In genomic region chr19:42242512-42243409, GRCh38 we compare ENCODE assay signal across 8 cellular contexts. TPM values are rescaled to one million over a fixed set of nuclear protein-coding genes. Genes with fewer than 3 reads are reported as not detected.
DNase-seq lines count a peak whose midpoint lies in the region; ATAC-seq, FAIRE-seq and TF ChIP-seq lines count a peak whose summit lies in the region.

Gene GSK3A, minus strand, starts transcription at chr19:42242602. Its CDS starts 137 bp downstream, at chr19:42242465.

- H3K9me3 ChIP-seq in astrocyte (ENCODE audit: insufficient read depth, low read depth, low read length): no peaks in the 10 kb centered on the region
- H3K9me3 ChIP-seq in right cardiac atrium (ENCODE audit: control insufficient read depth, low read length): no peaks in the 10 kb centered on the region
- no peaks in the 10 kb centered on the region for H3K9me3 ChIP-seq in uterus

- no peaks in the 10 kb centered on the region for H3K27me3 Mint-ChIP-seq in astrocyte (ENCODE audit: low read depth, unreplicated experiment)

- H3K27ac ChIP-seq in astrocyte (ENCODE audit: low read depth, low read length): peak within 1 kb of the TSS; percentile 65
- peak within 1 kb of the TSS; percentile 94 for H3K27ac ChIP-seq in right cardiac atrium (ENCODE audit: low read length)
- peak within 1 kb of the TSS; percentile 88 to 95 for H3K27ac ChIP-seq in uterus

- intact Hi-C loops in right cardiac atrium (cut with DNase I) (no loop called here), uterus (cut with DNase I; ENCODE audit: low total_unique reads) (no loop called here)

- no peak for TF ChIP-seq CTCF in astrocyte (IDR thresholded peaks at IDR 0.05; ENCODE audit: insufficient read depth, low read depth, low read length)
- peak in 1 of 4 experiments; percentile 40 for TF ChIP-seq CTCF in uterus (IDR thresholded peaks at IDR 0.05)

- peak within 1 kb of the TSS; percentile 91 for H3K27ac Mint-ChIP-seq in astrocyte (ENCODE audit: unreplicated experiment)

- H3K4me3 Mint-ChIP-seq in astrocyte (ENCODE audit: unreplicated experiment): peak within 1 kb of the TSS; percentile 93

- H3K27me3 ChIP-seq in astrocyte (ENCODE audit: insufficient read depth, low read length) (no peaks in the 10 kb centered on the region), right cardiac atrium (ENCODE audit: control insufficient read depth, insufficient read depth) (no peaks in the 10 kb centered on the region), uterus (no peaks in the 10 kb centered on the region)

- ATAC-seq in GM18505 (IDR thresholded peaks at IDR 0.05; ENCODE audit: unreplicated experiment): peak; percentile 52
- ATAC-seq in HG02973 (IDR thresholded peaks at IDR 0.05; ENCODE audit: unreplicated experiment): peak; percentile 55
- peak; percentile 89 to 91 for ATAC-seq in right cardiac atrium

- H2AFZ ChIP-seq in astrocyte (ENCODE audit: low read depth, low read length): peak within 1 kb of the TSS; percentile 88

- peaks cover 6% of the 10 kb centered on the region for H3K36me3 Mint-ChIP-seq in astrocyte (ENCODE audit: low read depth, unreplicated experiment)

- peak; percentile 78 for FAIRE-seq in astrocyte (lab: Jason Lieb, UNC)

- no peaks in the 10 kb centered on the region for H3K9me3 Mint-ChIP-seq in astrocyte (ENCODE audit: unreplicated experiment)

- peak within 1 kb of the TSS; percentile 95 for H3K9ac ChIP-seq in astrocyte (ENCODE audit: low read length)

- DNase-seq in NCI-H2029 (lab: John Stamatoyannopoulos, UW) (peak; percentile 100), T-helper 22 cell (ENCODE audit: low read depth) (peak; percentile 97), astrocyte (ENCODE audit: low read depth) (peak; percentile 99), right cardiac atrium (peak; percentile 98 to 99 (median 99)), pulmonary artery endothelial cell (ENCODE audit: low read depth, low spot score) (peak; percentile 99), uterus (peak; percentile 98 to 99)

- peaks cover 48% of the 10 kb centered on the region for H4K20me1 ChIP-seq in astrocyte (ENCODE audit: insufficient read depth, low read length)

- H3K4me3 ChIP-seq in astrocyte (ENCODE audit: insufficient read depth, low read depth, low read length) (peak within 1 kb of the TSS; percentile 97), right cardiac atrium (ENCODE audit: low read length) (peak within 1 kb of the TSS; percentile 94), uterus (peak within 1 kb of the TSS; percentile 58 to 81)

- peaks cover 52% of the 10 kb centered on the region for H3K79me2 ChIP-seq in astrocyte (ENCODE audit: insufficient read depth, low read length)

- H3K4me2 ChIP-seq in astrocyte (ENCODE audit: low read length): peak within 1 kb of the TSS; percentile 88

- peaks cover 31% of the 10 kb centered on the region for H3K4me1 Mint-ChIP-seq in astrocyte (ENCODE audit: low read depth, unreplicated experiment)

- peaks cover 3% of the 10 kb centered on the region for H3K36me3 ChIP-seq in astrocyte (ENCODE audit: insufficient read depth, low read length)
- no peaks in the 10 kb centered on the region for H3K36me3 ChIP-seq in uterus

- WGBS in right cardiac atrium: under 1% methylated on average over 76 of the region's 76 CpGs

- H3K4me1 ChIP-seq in astrocyte (ENCODE audit: insufficient read depth, low read length) (peaks cover 29% of the 10 kb centered on the region), right cardiac atrium (ENCODE audit: control insufficient read depth, insufficient read depth, low read length) (peaks cover 5% of the 10 kb centered on the region), uterus (peaks cover 4 to 17% of the 10 kb centered on the region in 2 donors)

- TF ChIP-seq POLR2A in GM18505 (IDR thresholded peaks at IDR 0.05; ENCODE audit: borderline replicate concordance, extremely low read depth, insufficient read depth, insufficient read length): peak; percentile 85
- peak; percentile 86 to 88 for TF ChIP-seq POLR2A in uterus (IDR thresholded peaks at IDR 0.05)

RNA-seq across cellular contexts. Expression of gene GSK3A, which starts in this region (rescaled TPM):
- 49.5 and 50.3 TPM in 2 replicates for total RNA-seq in astrocyte
- 10 to 100 TPM; 32.0 to 37.3 (median 34.9) TPM for total RNA-seq in right cardiac atrium
- 46.5 TPM for polyA plus RNA-seq in right cardiac atrium
- 14.0 and 15.4 TPM in 2 replicates for total RNA-seq in pulmonary artery endothelial cell
- 10 to 100 TPM in 3 of 4 donors, 1 to 10 TPM in 1; 3.5 to 44.3 (median 34.4) TPM for total RNA-seq in uterus

Comparison
In these comparisons a context has a peak if more than half of its experiments do, and no peak if none do; other contexts are left out.
1. Peak in every context shown above with its lines: DNase-seq, ATAC-seq, H3K4me3 ChIP-seq and H3K27ac ChIP-seq.